23 cellular contexts compared by ENCODE assay signal in genomic region chr3:169342652-169343051, GRCh38.
DNase-seq lines count a peak whose midpoint lies in the region; ATAC-seq, FAIRE-seq and TF ChIP-seq lines count a peak whose summit lies in the region.
"Had no signal": no experiment of that assay in that cellular context is flagged by ENCODE, and none has a peak within 500 bp of the region (broad histone marks: within the 10 kb centered on the region; RNA-seq: fewer than 3 reads in every experiment).

No MANE protein-coding gene starts in this region.

- H3K4me2 ChIP-seq in K562 (ENCODE audit: insufficient read depth, low read length), result no peak overlapping the region
- H3K4me2 ChIP-seq: smooth muscle cell had no signal

- TF ChIP-seq CTCF in K562 (IDR thresholded peaks at IDR 0.05 in 2 of 3, conservative IDR thresholded peaks at IDR 0.05 in 1 of 3; ENCODE audit: insufficient read depth in 2 of 3, low read depth in 1 of 3, low read length in 3 of 3) (no peak), type B pancreatic cell (conservative IDR thresholded peaks at IDR 0.05) (peak; percentile 63)

- ATAC-seq in K562, result no peak
- ATAC-seq: activated CD8-positive, alpha-beta T cell treated with anti-CD3 and anti-CD28 coated beads for 36 hours; stimulated activated naive B cell treated with anti-CD40 and anti-IgM and Interleukin-4, amounts not matched to agents 10 μg/mL and 1 μg/mL and 100 μg/mL, for 72 hours had no signal

- DNase-seq in NCI-H82 (lab: John Stamatoyannopoulos, UW), result peak; percentile 14
- no peak for DNase-seq in NCI-H82 treated with DMSO at 0.1 percent for 48 hours (lab: John Stamatoyannopoulos, UW; ENCODE audit: unreplicated experiment)
- no peak for DNase-seq in K562 (ENCODE audit: extremely low read depth in 1 of 4, low spot score in 3 of 4)
- DNase-seq in inferior parietal cortex (ENCODE audit: extremely low spot score), result peak; percentile 46
- DNase-seq in type B pancreatic cell (ENCODE audit: extremely low spot score, unreplicated experiment), result no peak
- DNase-seq in HUDEP-2 (lab: John Stamatoyannopoulos, UW; ENCODE audit: unreplicated experiment in 76 of 76), result no peak
- no peak for DNase-seq in AML-193 (lab: John Stamatoyannopoulos, UW)
- DNase-seq in stimulated activated CD4-positive, alpha-beta T cell treated with anti-CD3 and anti-CD28 coated beads, Interleukin-2, amount 100 ng/mL, for 48 hours, result no peak
- DNase-seq: activated CD4-positive, CD25-positive, alpha-beta regulatory T cell treated with anti-CD3 and anti-CD28 coated beads, Interleukin-2, amount 50 U/mL, for 72 hours; activated CD8-positive, alpha-beta T cell treated with anti-CD3 and anti-CD28 coated beads for 36 hours; activated naive CD4-positive, alpha-beta T cell; activated T-cell treated with anti-CD3 and anti-CD28 coated beads, Interleukin-2, amount 50 U/mL, for 1 hour; amniotic stem cell; islet precursor cell; KBM-7; NCI-H146; NCI-H524; Right ventricle myocardium superior; stimulated activated naive B cell treated with anti-CD40 and anti-IgM and Interleukin-4, amounts not matched to agents 10 μg/mL and 1 μg/mL and 100 μg/mL, for 72 hours had no signal

- no peak for TF ChIP-seq EP300 in K562 (IDR thresholded peaks at IDR 0.05; ENCODE audit: low read length)

- no peak overlapping the region for H3K4me3 Mint-ChIP-seq in type B pancreatic cell
- H3K4me3 Mint-ChIP-seq: activated CD8-positive, alpha-beta T cell treated with anti-CD3 and anti-CD28 coated beads for 36 hours; neural crest cell; stimulated activated naive B cell treated with anti-CD40 and anti-IgM and Interleukin-4, amounts not matched to agents 10 μg/mL and 1 μg/mL and 100 μg/mL, for 72 hours had no signal

- in situ Hi-C loops in K562 (cut with MboI), result no loop called here

- H3K79me2 ChIP-seq in K562 (ENCODE audit: control insufficient read depth, insufficient read depth, low read length), result no peaks in the 10 kb centered on the region

- H3K9ac ChIP-seq in K562 (ENCODE audit: insufficient read depth in 1 of 2, low read depth in 2 of 2, low read length in 2 of 2), result no peak overlapping the region

- no peak for FAIRE-seq in K562 (lab: Jason Lieb, UNC)
- FAIRE-seq: GM12892 had no signal

- no peak overlapping the region for H2AFZ ChIP-seq in K562 (ENCODE audit: low read depth, low read length)

- no peaks in the 10 kb centered on the region for H3K4me1 ChIP-seq in K562 (replicated peaks in 1 of 2; ENCODE audit: control insufficient read depth in 2 of 2, insufficient read depth in 2 of 2, low read length in 2 of 2)

- H3K27me3 ChIP-seq in K562 (ENCODE audit: control insufficient read depth in 2 of 2, insufficient read depth in 2 of 2, low read length in 2 of 2), result no peaks in the 10 kb centered on the region

- TF ChIP-seq RAD21 in K562 (CRISPR knock-in tag; conservative IDR thresholded peaks at IDR 0.05 in 1 of 2, IDR thresholded peaks at IDR 0.05 in 1 of 2), result no peak

- no peaks in the 10 kb centered on the region for H3K27me3 Mint-ChIP-seq in type B pancreatic cell
- H3K27me3 Mint-ChIP-seq: stimulated activated naive B cell treated with anti-CD40 and anti-IgM and Interleukin-4, amounts not matched to agents 10 μg/mL and 1 μg/mL and 100 μg/mL, for 72 hours had no signal

- H3K27ac ChIP-seq in K562 (ENCODE audit: extremely low read depth, low read depth, low read length), result no peak overlapping the region
- H3K27ac ChIP-seq: 22Rv1 had no signal

- no peak for TF ChIP-seq POLR2A in K562 (conservative IDR thresholded peaks at IDR 0.05)

- H3K4me3 ChIP-seq in K562, result no peak overlapping the region
- H3K4me3 ChIP-seq: smooth muscle cell had no signal

- H3K9me1 ChIP-seq in K562 (ENCODE audit: control insufficient read depth, insufficient read depth, low read length), result no peaks in the 10 kb centered on the region

- H3K27ac Mint-ChIP-seq in type B pancreatic cell, result no peak overlapping the region
- H3K27ac Mint-ChIP-seq: activated CD8-positive, alpha-beta T cell treated with anti-CD3 and anti-CD28 coated beads for 36 hours; stimulated activated naive B cell treated with anti-CD40 and anti-IgM and Interleukin-4, amounts not matched to agents 10 μg/mL and 1 μg/mL and 100 μg/mL, for 72 hours had no signal

- POLR2A ChIA-PET in K562 (lab: Yijun Ruan, JAX), result interaction anchor here (0.7 kb wide), 1 partner anchor 18 kb away, joined by 3 read pairs; no protein-coding TSS in a partner anchor

- 0% methylated on average over 4 of the region's 4 CpGs for WGBS in K562 (ENCODE audit: insufficient coverage, low coverage, missing lambda C conversion rate)

- peaks cover 36% of the 10 kb centered on the region for H3K4me1 Mint-ChIP-seq in type B pancreatic cell (ENCODE audit: unreplicated experiment)
- H3K4me1 Mint-ChIP-seq: stimulated activated naive B cell treated with anti-CD40 and anti-IgM and Interleukin-4, amounts not matched to agents 10 μg/mL and 1 μg/mL and 100 μg/mL, for 72 hours had no signal

- no peaks in the 10 kb centered on the region for H3K9me3 Mint-ChIP-seq in type B pancreatic cell
- H3K9me3 Mint-ChIP-seq: activated CD8-positive, alpha-beta T cell treated with anti-CD3 and anti-CD28 coated beads for 36 hours; stimulated activated naive B cell treated with anti-CD40 and anti-IgM and Interleukin-4, amounts not matched to agents 10 μg/mL and 1 μg/mL and 100 μg/mL, for 72 hours had no signal

- CTCF ChIA-PET in K562 (lab: Yijun Ruan, JAX; ENCODE audit: low intra/inter-chr PET ratio), result no interaction called here

- H3K9me3 ChIP-seq in K562 (replicated peaks; ENCODE audit: control insufficient read depth, insufficient read depth, low read depth, low read length), result no peaks in the 10 kb centered on the region

- no peaks in the 10 kb centered on the region for H4K20me1 ChIP-seq in K562 (replicated peaks; ENCODE audit: control insufficient read depth, insufficient read depth, low read length)

- H3K36me3 Mint-ChIP-seq in type B pancreatic cell, result no peaks in the 10 kb centered on the region
- H3K36me3 Mint-ChIP-seq: stimulated activated naive B cell treated with anti-CD40 and anti-IgM and Interleukin-4, amounts not matched to agents 10 μg/mL and 1 μg/mL and 100 μg/mL, for 72 hours had no signal

- no peaks in the 10 kb centered on the region for H3K36me3 ChIP-seq in K562 (ENCODE audit: control insufficient read depth, insufficient read depth, low read length)

- intact Hi-C loops in K562 (cut with micrococcal nuclease), result no loop called here

- no TSS peak for BruUV-seq in K562 (replicated peaks; lab: Mats Ljungman, UMichigan)

TF ChIP-seq in K562, 482 proteins besides CTCF, POLR2A, EP300 and RAD21:
- TF ChIP-seq KAT7 (CRISPR knock-in tag; IDR thresholded peaks at IDR 0.05; ENCODE audit: borderline replicate concordance) (no peak), PBX2 (CRISPR knock-in tag; IDR thresholded peaks at IDR 0.05; ENCODE audit: low read depth) (no peak), PBX2 (tag; conservative IDR thresholded peaks at IDR 0.05; ENCODE audit: low read depth) (0 out of 2 replicates have a peak, but pooled peaks have one; percentile 27), MCM7 (IDR thresholded peaks at IDR 0.05) (no peak), CLOCK (CRISPR knock-in tag; IDR thresholded peaks at IDR 0.05; ENCODE audit: borderline replicate concordance) (no peak), ARID2 (IDR thresholded peaks at IDR 0.05) (no peak)

Comparison
In these comparisons a context has a peak if more than half of its experiments do, and no peak if none do; other contexts are left out.
1. DNase-seq: peak in NCI-H82 (single experiment) and inferior parietal cortex (single experiment); none in NCI-H82 treated with DMSO at 0.1 percent for 48 hours (single experiment), K562 (0 of 4), type B pancreatic cell (single experiment), HUDEP-2 (0 of 76), AML-193 (0 of 2) and stimulated activated CD4-positive, alpha-beta T cell treated with anti-CD3 and anti-CD28 coated beads, Interleukin-2, amount 100 ng/mL, for 48 hours (0 of 2).